Comparison of ENCODE assay signal across 8 cellular contexts in genomic region chr1:50873458-50874187, GRCh38.
DNase-seq lines count a peak whose midpoint lies in the region; ATAC-seq and TF ChIP-seq lines count a peak whose summit lies in the region.

No MANE protein-coding gene starts in this region.

- H3K27ac ChIP-seq in Karpas-422 (ENCODE audit: low read length) = peak overlapping the region; percentile 20
- H3K27ac ChIP-seq in body of pancreas = no peak overlapping the region

- no peaks in the 10 kb centered on the region for H3K36me3 ChIP-seq in H7 (replicated peaks; ENCODE audit: control insufficient read depth, insufficient read depth, low read length)
- peaks cover 6% of the 10 kb centered on the region; the same call in 1 of the 2 replicates for H3K36me3 ChIP-seq in Karpas-422 (ENCODE audit: insufficient read depth, low read length)
- no peaks in the 10 kb centered on the region for H3K36me3 ChIP-seq in body of pancreas (replicated peaks in 1 of 2; ENCODE audit: insufficient read depth in 1 of 2, low read depth in 2 of 2)
- H3K36me3 ChIP-seq in kidney epithelial cell (ENCODE audit: control insufficient read depth, insufficient read depth, low read length) = no peaks in the 10 kb centered on the region

- TF ChIP-seq POLR2A in body of pancreas (IDR thresholded peaks at IDR 0.05) = no peak

- H3K79me2 ChIP-seq in Karpas-422 (ENCODE audit: low read length) = peaks cover 75% of the 10 kb centered on the region

- no peaks in the 10 kb centered on the region for H4K20me1 ChIP-seq in Karpas-422 (ENCODE audit: insufficient read depth, low read depth, low read length)

- ATAC-seq in body of pancreas = peak; percentile 94

- 33 to 43% methylated on average over 5 of the region's 5 CpGs for WGBS in body of pancreas, 2 donors

- DNase-seq in NCI-H1105 treated with DMSO at 0.1 percent for 48 hours (lab: John Stamatoyannopoulos, UW) (peak; percentile 26), NCI-H1105 (lab: John Stamatoyannopoulos, UW) (no peak), H7 (peak; percentile 22), Karpas-422 (peak; percentile 95), T-helper 22 cell (ENCODE audit: low read depth) (peak; percentile 12), body of pancreas (peak; percentile 62 to 83 (median 79)), kidney epithelial cell (ENCODE audit: low read depth) (peak; percentile 23)
- DNase-seq in stimulated activated CD8-positive, alpha-beta memory T cell treated with anti-CD3 and anti-CD28 coated beads, Interleukin-12 subunit alpha, Interleukin-12 subunit beta, amount 100 ng/mL, for 24 hours (ENCODE audit: extremely low read depth) = peak; percentile 21

- H3K27me3 ChIP-seq in H7 (ENCODE audit: control insufficient read depth, insufficient read depth, low read length) = no peaks in the 10 kb centered on the region
- no peaks in the 10 kb centered on the region for H3K27me3 ChIP-seq in Karpas-422 (ENCODE audit: low read length)
- H3K27me3 ChIP-seq in body of pancreas = no peaks in the 10 kb centered on the region
- no peaks in the 10 kb centered on the region for H3K27me3 ChIP-seq in kidney epithelial cell (ENCODE audit: control insufficient read depth, insufficient read depth, low read length)

- no peaks in the 10 kb centered on the region for H3K9me3 ChIP-seq in Karpas-422 (ENCODE audit: low read length)
- H3K9me3 ChIP-seq in body of pancreas = no peaks in the 10 kb centered on the region

- H3K4me3 ChIP-seq in H7 (ENCODE audit: insufficient read depth, low read depth, low read length) = no peak overlapping the region
- peak overlapping the region; percentile 19; the same call in 1 of the 2 replicates for H3K4me3 ChIP-seq in Karpas-422 (ENCODE audit: low read length)
- H3K4me3 ChIP-seq in body of pancreas = no peak overlapping the region
- H3K4me3 ChIP-seq in kidney epithelial cell (ENCODE audit: low read depth, low read length) = peak overlapping the region; percentile 14

- no peaks in the 10 kb centered on the region for H3K9me2 ChIP-seq in Karpas-422 (replicated peaks; ENCODE audit: insufficient read depth, low read length)

- intact Hi-C loops in body of pancreas (cut with DNase I) = loop anchor here (10.0 kb wide), 1 partner anchor 171 kb away; no protein-coding TSS in a partner anchor

- peak overlapping the region; percentile 24; the same call in 1 of the 2 replicates for H3K9ac ChIP-seq in Karpas-422 (ENCODE audit: low read length)

- H3K4me2 ChIP-seq in Karpas-422 (ENCODE audit: low read depth, low read length, poor library complexity, severe bottlenecking) = peak overlapping the region; percentile 41

- TF ChIP-seq CTCF in body of pancreas (IDR thresholded peaks at IDR 0.05) = peak; percentile 54 to 94 (median 67)
- peak; percentile 69 for TF ChIP-seq CTCF in kidney epithelial cell (IDR thresholded peaks at IDR 0.05; ENCODE audit: insufficient read depth, low read length, poor library complexity, severe bottlenecking)

- H3K4me1 ChIP-seq in Karpas-422 (ENCODE audit: low read length) = peaks cover 17% of the 10 kb centered on the region
- H3K4me1 ChIP-seq in body of pancreas = no peaks in the 10 kb centered on the region

- H2AFZ ChIP-seq in Karpas-422 (ENCODE audit: low read length) = no peak overlapping the region

Comparison
In these comparisons a context has a peak if more than half of its experiments do, and no peak if none do; other contexts are left out.
1. H3K4me3 ChIP-seq: peak in Karpas-422 (single experiment) and kidney epithelial cell (single experiment); none in H7 (single experiment) and body of pancreas (0 of 2).